ENCODE assay signal across 8 cellular contexts in the genomic region with DNA sequence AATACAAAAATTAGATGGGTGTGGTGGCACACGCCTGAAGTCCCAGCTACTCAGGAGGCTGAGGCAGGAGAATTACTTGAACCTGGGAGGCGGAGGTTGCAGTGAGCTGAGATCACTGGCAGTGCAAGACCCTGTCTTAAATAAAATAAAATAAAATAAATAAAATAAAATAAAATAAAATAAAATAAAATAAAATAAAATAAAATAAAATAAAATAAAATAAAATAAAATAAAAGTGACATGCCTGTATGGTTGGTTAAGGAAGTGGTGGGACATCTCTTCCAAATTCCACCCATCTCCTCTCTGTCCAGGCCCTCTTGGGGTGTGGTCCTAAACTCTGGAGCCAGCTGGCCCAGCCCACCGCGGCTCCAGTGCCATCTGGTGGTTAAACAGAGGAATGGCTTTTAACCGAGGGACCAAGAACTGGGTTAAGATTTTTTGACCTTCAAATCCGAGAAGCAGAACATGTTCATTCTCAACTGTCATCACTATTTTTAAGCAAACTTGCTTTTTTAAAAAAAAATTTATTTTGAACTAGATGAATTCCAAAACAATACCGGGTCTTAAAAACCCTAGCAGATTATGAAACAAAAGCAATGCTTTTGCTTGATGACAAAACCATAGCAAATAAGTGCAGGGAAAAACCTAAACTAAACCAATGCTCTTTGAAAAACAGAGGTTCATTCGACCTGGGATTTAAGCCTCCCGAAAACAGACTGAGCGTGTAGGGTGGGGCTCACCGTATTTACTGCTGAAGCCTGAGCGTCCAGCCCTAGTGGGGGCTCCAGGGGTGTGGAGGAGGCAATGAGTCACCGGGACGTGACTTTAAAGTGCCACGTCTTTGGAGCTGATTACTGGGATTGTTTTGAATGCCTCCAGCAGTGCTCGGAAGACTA.
DNase-seq lines count a peak whose midpoint lies in the region; ATAC-seq and TF ChIP-seq lines count a peak whose summit lies in the region.

No MANE protein-coding gene starts in this region.

- H3K9me3 Mint-ChIP-seq in activated CD8-positive, alpha-beta T cell treated with anti-CD3 and anti-CD28 coated beads, Interleukin-2, amount 10 ng/mL, durations not matched to agents 7 days and 5 days (ENCODE audit: insufficient read depth): no peaks in the 10 kb centered on the region
- H3K9me3 Mint-ChIP-seq in progenitor cell of endocrine pancreas (ENCODE audit: low read depth): no peaks in the 10 kb centered on the region

- ATAC-seq in activated CD8-positive, alpha-beta T cell treated with anti-CD3 and anti-CD28 coated beads, Interleukin-2, amount 10 ng/mL, durations not matched to agents 7 days and 5 days: peak; percentile 81
- ATAC-seq in GM19324 (IDR thresholded peaks at IDR 0.05; ENCODE audit: low FRiP score, unreplicated experiment): no peak

- peaks cover 6% of the 10 kb centered on the region for H3K27me3 Mint-ChIP-seq in activated CD8-positive, alpha-beta T cell treated with anti-CD3 and anti-CD28 coated beads, Interleukin-2, amount 10 ng/mL, durations not matched to agents 7 days and 5 days (ENCODE audit: low read depth)
- peaks cover 20% of the 10 kb centered on the region for H3K27me3 Mint-ChIP-seq in progenitor cell of endocrine pancreas

- TF ChIP-seq CTCF in progenitor cell of endocrine pancreas (IDR thresholded peaks at IDR 0.05; ENCODE audit: unreplicated experiment): peak; percentile 84

- POLR2A ChIA-PET in HEK293T (lab: Yijun Ruan, JAX): interaction anchor here (0.6 to 1.0 kb wide), 2 partner anchors 9 to 69 kb away, joined by 3 to 5 read pairs; a partner anchor contains a TSS
- POLR2A ChIA-PET in activated CD8-positive, alpha-beta T cell treated with anti-CD3 and anti-CD28 coated beads, Interleukin-2, amount 10 ng/mL, durations not matched to agents 7 days and 5 days (lab: Charles Lee): no interaction called here

- peaks cover 6% of the 10 kb centered on the region for H3K36me3 Mint-ChIP-seq in activated CD8-positive, alpha-beta T cell treated with anti-CD3 and anti-CD28 coated beads, Interleukin-2, amount 10 ng/mL, durations not matched to agents 7 days and 5 days (ENCODE audit: low read depth)
- H3K36me3 Mint-ChIP-seq in progenitor cell of endocrine pancreas (ENCODE audit: insufficient read depth): peaks cover 5% of the 10 kb centered on the region

- H3K4me1 Mint-ChIP-seq in activated CD8-positive, alpha-beta T cell treated with anti-CD3 and anti-CD28 coated beads, Interleukin-2, amount 10 ng/mL, durations not matched to agents 7 days and 5 days (ENCODE audit: low read depth): peaks cover 3% of the 10 kb centered on the region
- peaks cover 3% of the 10 kb centered on the region for H3K4me1 Mint-ChIP-seq in progenitor cell of endocrine pancreas (ENCODE audit: low read depth)

- peak; percentile 36 to 61 (median 49) for DNase-seq in NCI-H1417 (lab: John Stamatoyannopoulos, UW)
- DNase-seq in NCI-H1417 treated with DMSO at 0.1 percent for 48 hours (lab: John Stamatoyannopoulos, UW): no peak
- DNase-seq in HEK293T (ENCODE audit: extremely low spot score): peak; percentile 81
- peak; percentile 56 for DNase-seq in NCI-H526 treated with DMSO at 0.1 percent for 48 hours (lab: John Stamatoyannopoulos, UW)
- peak; percentile 54 for DNase-seq in activated CD8-positive, alpha-beta T cell treated with anti-CD3 and anti-CD28 coated beads, Interleukin-2, amount 10 ng/mL, durations not matched to agents 7 days and 5 days
- peak; percentile 42 for DNase-seq in fibroblast of the conjunctiva (ENCODE audit: low read depth)
- DNase-seq in progenitor cell of endocrine pancreas (ENCODE audit: low spot score, unreplicated experiment): no peak

- H3K27ac Mint-ChIP-seq in activated CD8-positive, alpha-beta T cell treated with anti-CD3 and anti-CD28 coated beads, Interleukin-2, amount 10 ng/mL, durations not matched to agents 7 days and 5 days: no peak overlapping the region
- no peak overlapping the region for H3K27ac Mint-ChIP-seq in progenitor cell of endocrine pancreas

- no peak overlapping the region for H3K4me3 Mint-ChIP-seq in activated CD8-positive, alpha-beta T cell treated with anti-CD3 and anti-CD28 coated beads, Interleukin-2, amount 10 ng/mL, durations not matched to agents 7 days and 5 days
- no peak overlapping the region for H3K4me3 Mint-ChIP-seq in progenitor cell of endocrine pancreas (ENCODE audit: low read depth)

- CTCF ChIA-PET in HEK293T (lab: Yijun Ruan, JAX): interaction anchor here (0.5 to 1.7 kb wide), 9 partner anchors 9 to 1085 kb away, joined by 3 to 6 read pairs (median 4); no protein-coding TSS in a partner anchor
- CTCF ChIA-PET in activated CD8-positive, alpha-beta T cell treated with anti-CD3 and anti-CD28 coated beads, Interleukin-2, amount 10 ng/mL, durations not matched to agents 7 days and 5 days (lab: Charles Lee): interaction anchor here (0.7 to 3.3 kb wide), 10 partner anchors 10 to 1467 kb away, joined by 3 to 21 read pairs (median 8); no protein-coding TSS in a partner anchor

TF ChIP-seq in HEK293T, 16 proteins besides CTCF, POLR2A, EP300 and RAD21:
- TF ChIP-seq NFRKB (IDR thresholded peaks at IDR 0.05): no peak
- TF ChIP-seq ARNT (IDR thresholded peaks at IDR 0.05): no peak
- TF ChIP-seq FOXM1 (IDR thresholded peaks at IDR 0.05; ENCODE audit: borderline replicate concordance): no peak
- no peak for TF ChIP-seq ELF4 (IDR thresholded peaks at IDR 0.05)
- no peak for TF ChIP-seq CTBP1 (IDR thresholded peaks at IDR 0.05; ENCODE audit: borderline replicate concordance)
- TF ChIP-seq FOXK2 (IDR thresholded peaks at IDR 0.05): no peak
- TF ChIP-seq SUZ12 (IDR thresholded peaks at IDR 0.05): no peak
- no peak for TF ChIP-seq FOXA1 (IDR thresholded peaks at IDR 0.05)
- no peak for TF ChIP-seq L3MBTL2 (conservative IDR thresholded peaks at IDR 0.05)
- no peak for TF ChIP-seq LEF1 (IDR thresholded peaks at IDR 0.05; ENCODE audit: borderline replicate concordance)
- TF ChIP-seq SP1 (IDR thresholded peaks at IDR 0.05): no peak
- no peak for TF ChIP-seq HDGF (IDR thresholded peaks at IDR 0.05; ENCODE audit: borderline replicate concordance)
- no peak for TF ChIP-seq ZNF384 (IDR thresholded peaks at IDR 0.05)
- no peak for TF ChIP-seq TARDBP (IDR thresholded peaks at IDR 0.05)
- TF ChIP-seq, protein P1, sequence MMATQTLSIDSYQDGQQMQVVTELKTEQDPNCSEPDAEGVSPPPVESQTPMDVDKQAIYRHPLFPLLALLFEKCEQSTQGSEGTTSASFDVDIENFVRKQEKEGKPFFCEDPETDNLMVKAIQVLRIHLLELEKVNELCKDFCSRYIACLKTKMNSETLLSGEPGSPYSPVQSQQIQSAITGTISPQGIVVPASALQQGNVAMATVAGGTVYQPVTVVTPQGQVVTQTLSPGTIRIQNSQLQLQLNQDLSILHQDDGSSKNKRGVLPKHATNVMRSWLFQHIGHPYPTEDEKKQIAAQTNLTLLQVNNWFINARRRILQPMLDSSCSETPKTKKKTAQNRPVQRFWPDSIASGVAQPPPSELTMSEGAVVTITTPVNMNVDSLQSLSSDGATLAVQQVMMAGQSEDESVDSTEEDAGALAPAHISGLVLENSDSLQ (IDR thresholded peaks at IDR 0.05): no peak
- TF ChIP-seq BHLHE40 (IDR thresholded peaks at IDR 0.05; ENCODE audit: borderline replicate concordance): no peak

Comparison
In these comparisons a context has a peak if more than half of its experiments do, and no peak if none do; other contexts are left out.
1. DNase-seq: peak in NCI-H1417 (3 of 3), HEK293T (single experiment), NCI-H526 treated with DMSO at 0.1 percent for 48 hours (single experiment), activated CD8-positive, alpha-beta T cell treated with anti-CD3 and anti-CD28 coated beads, Interleukin-2, amount 10 ng/mL, durations not matched to agents 7 days and 5 days (single experiment) and fibroblast of the conjunctiva (single experiment); none in NCI-H1417 treated with DMSO at 0.1 percent for 48 hours (single experiment) and progenitor cell of endocrine pancreas (single experiment).